In the genomic region with DNA sequence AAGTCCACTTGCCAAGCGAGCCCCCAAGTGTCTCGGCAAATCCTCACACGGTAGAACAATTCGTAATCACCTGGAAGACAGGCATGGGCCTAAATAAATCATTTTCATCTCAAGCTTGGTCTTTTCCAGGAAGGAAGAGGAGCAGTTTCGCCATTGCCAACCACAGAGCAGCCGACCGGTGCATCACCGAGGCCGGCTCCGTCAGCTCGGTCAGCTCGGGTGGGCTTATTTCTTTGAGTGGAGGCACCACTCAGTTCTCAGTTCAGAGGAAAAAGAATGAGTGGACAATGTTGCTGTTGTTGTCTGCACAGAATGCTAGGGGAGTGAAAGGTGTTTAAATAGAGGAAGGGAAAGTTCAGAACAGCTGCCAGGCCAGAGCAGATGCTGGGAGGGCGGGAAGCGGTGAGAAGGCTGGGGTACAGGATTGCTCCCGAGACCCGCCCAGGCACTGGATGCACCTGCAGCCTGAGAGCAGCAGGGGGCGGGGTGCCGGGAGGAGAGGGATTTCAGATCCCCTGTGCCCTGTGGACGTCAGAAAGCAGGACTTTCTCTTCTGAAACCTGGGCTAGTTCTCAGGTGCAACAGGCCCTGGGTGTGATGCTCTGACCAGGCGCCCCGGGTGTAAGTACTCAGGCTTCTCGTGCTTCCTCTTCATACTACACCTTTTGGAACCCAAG, we compare ENCODE assay signal across 15 cellular contexts. TPM values are rescaled to one million over a fixed set of nuclear protein-coding genes. Genes with fewer than 3 reads are reported as not detected.
DNase-seq lines count a peak whose midpoint lies in the region; ATAC-seq, FAIRE-seq and TF ChIP-seq lines count a peak whose summit lies in the region.
"Had no signal": no experiment of that assay in that cellular context is flagged by ENCODE, and none has a peak within 500 bp of the region (broad histone marks: within the 10 kb centered on the region; RNA-seq: fewer than 3 reads in every experiment).

No MANE protein-coding gene starts in this region.

- H3K27me3 Mint-ChIP-seq in Caco-2 (ENCODE audit: insufficient read depth, unreplicated experiment) (peaks cover 3% of the 10 kb centered on the region), astrocyte (ENCODE audit: low read depth, unreplicated experiment) (peaks cover 1% of the 10 kb centered on the region)
- peaks cover 9% of the 10 kb centered on the region for H3K27me3 Mint-ChIP-seq in stimulated activated memory B cell treated with anti-CD40 and anti-IgM and Interleukin-4, amounts not matched to agents 10 μg/mL and 1 μg/mL and 100 μg/mL, for 72 hours

- H3K9me3 ChIP-seq in Caco-2 = peaks cover 5% of the 10 kb centered on the region; the same call in 1 of the 2 replicates
- no peaks in the 10 kb centered on the region for H3K9me3 ChIP-seq in astrocyte (ENCODE audit: insufficient read depth, low read depth, low read length)
- H3K9me3 ChIP-seq: left lung, Peyer's patch had no signal

- no peak overlapping the region for H3K27ac Mint-ChIP-seq in Caco-2 (ENCODE audit: unreplicated experiment)
- peak overlapping the region; percentile 29 for H3K27ac Mint-ChIP-seq in astrocyte (ENCODE audit: unreplicated experiment)
- H3K27ac Mint-ChIP-seq in stimulated activated memory B cell treated with anti-CD40 and anti-IgM and Interleukin-4, amounts not matched to agents 10 μg/mL and 1 μg/mL and 100 μg/mL, for 72 hours = no peak overlapping the region
- H3K27ac Mint-ChIP-seq: dendritic cell treated with granulocyte-macrophage colony-stimulating factor and Interleukin-4, amounts not matched to agents 40 ng/mL and 50 ng/mL, for 4 days had no signal

- H3K9me3 Mint-ChIP-seq in Caco-2 (ENCODE audit: unreplicated experiment) (peaks cover 9% of the 10 kb centered on the region), astrocyte (ENCODE audit: unreplicated experiment) (peaks cover 10% of the 10 kb centered on the region)
- H3K9me3 Mint-ChIP-seq in stimulated activated memory B cell treated with anti-CD40 and anti-IgM and Interleukin-4, amounts not matched to agents 10 μg/mL and 1 μg/mL and 100 μg/mL, for 72 hours = peaks cover 4% of the 10 kb centered on the region

- H3K4me1 ChIP-seq in Caco-2 (no peaks in the 10 kb centered on the region), astrocyte (ENCODE audit: insufficient read depth, low read length) (no peaks in the 10 kb centered on the region)
- H3K4me1 ChIP-seq: left lung, Peyer's patch had no signal

- H3K4me1 Mint-ChIP-seq in Caco-2 (ENCODE audit: low read depth, unreplicated experiment) = no peaks in the 10 kb centered on the region
- peaks cover 1% of the 10 kb centered on the region for H3K4me1 Mint-ChIP-seq in astrocyte (ENCODE audit: low read depth, unreplicated experiment)
- no peaks in the 10 kb centered on the region for H3K4me1 Mint-ChIP-seq in stimulated activated memory B cell treated with anti-CD40 and anti-IgM and Interleukin-4, amounts not matched to agents 10 μg/mL and 1 μg/mL and 100 μg/mL, for 72 hours

- H4K20me1 ChIP-seq in astrocyte (ENCODE audit: insufficient read depth, low read length) = no peaks in the 10 kb centered on the region

- CTCF ChIA-PET in Caco-2 (lab: Charles Lee) = no interaction called here

- no peak overlapping the region for H2AFZ ChIP-seq in astrocyte (ENCODE audit: low read depth, low read length)

- POLR2A ChIA-PET in Caco-2 (lab: Charles Lee) = no interaction called here

- H3K36me3 Mint-ChIP-seq in Caco-2 (ENCODE audit: insufficient read depth, unreplicated experiment) = no peaks in the 10 kb centered on the region
- H3K36me3 Mint-ChIP-seq in astrocyte (ENCODE audit: low read depth, unreplicated experiment) = no peaks in the 10 kb centered on the region
- no peaks in the 10 kb centered on the region for H3K36me3 Mint-ChIP-seq in stimulated activated memory B cell treated with anti-CD40 and anti-IgM and Interleukin-4, amounts not matched to agents 10 μg/mL and 1 μg/mL and 100 μg/mL, for 72 hours

- H3K9ac ChIP-seq in astrocyte (ENCODE audit: low read length) = no peak overlapping the region

- H3K4me3 Mint-ChIP-seq in Caco-2 (ENCODE audit: unreplicated experiment) (no peak overlapping the region), astrocyte (ENCODE audit: unreplicated experiment) (no peak overlapping the region)
- no peak overlapping the region for H3K4me3 Mint-ChIP-seq in stimulated activated memory B cell treated with anti-CD40 and anti-IgM and Interleukin-4, amounts not matched to agents 10 μg/mL and 1 μg/mL and 100 μg/mL, for 72 hours
- H3K4me3 Mint-ChIP-seq: activated CD8-positive, alpha-beta memory T cell treated with anti-CD3 and anti-CD28 coated beads, Interleukin-2, amount 10 ng/mL, durations not matched to agents 7 days and 5 days; dendritic cell treated with granulocyte-macrophage colony-stimulating factor and Interleukin-4, amounts not matched to agents 40 ng/mL and 50 ng/mL, for 4 days had no signal

- H3K79me2 ChIP-seq in astrocyte (ENCODE audit: insufficient read depth, low read length) = no peaks in the 10 kb centered on the region

- ATAC-seq in stimulated activated memory B cell treated with anti-CD40 and anti-IgM and Interleukin-4, amounts not matched to agents 10 μg/mL and 1 μg/mL and 100 μg/mL, for 72 hours = no peak
- ATAC-seq: activated CD8-positive, alpha-beta memory T cell treated with anti-CD3 and anti-CD28 coated beads, Interleukin-2, amount 10 ng/mL, durations not matched to agents 7 days and 5 days; left lung had no signal

- TF ChIP-seq CTCF in Caco-2 (IDR thresholded peaks at IDR 0.05; ENCODE audit: insufficient read depth in 1 of 2, low read depth in 1 of 2, low read length in 1 of 2, severe bottlenecking in 1 of 2, unreplicated experiment in 1 of 2) = peak; percentile 21 to 33
- no peak for TF ChIP-seq CTCF in astrocyte (IDR thresholded peaks at IDR 0.05; ENCODE audit: insufficient read depth, low read depth, low read length)
- TF ChIP-seq CTCF in kidney epithelial cell (IDR thresholded peaks at IDR 0.05; ENCODE audit: insufficient read depth, low read length, poor library complexity, severe bottlenecking) = peak; percentile 31

- intact Hi-C loops in Caco-2 (cut with micrococcal nuclease; ENCODE audit: unreplicated experiment) = no loop called here

- no peaks in the 10 kb centered on the region for H3K27me3 ChIP-seq in Caco-2 (replicated peaks; ENCODE audit: control insufficient read depth, insufficient read depth, low read length)
- no peaks in the 10 kb centered on the region for H3K27me3 ChIP-seq in astrocyte (ENCODE audit: insufficient read depth, low read length)
- no peaks in the 10 kb centered on the region for H3K27me3 ChIP-seq in kidney epithelial cell (ENCODE audit: control insufficient read depth, insufficient read depth, low read length)
- H3K27me3 ChIP-seq: left lung, Peyer's patch had no signal

- BruUV-seq in Caco-2 (replicated peaks; lab: Mats Ljungman, UMichigan) = no TSS peak

- DNase-seq in Caco-2 (no peak), HuH-7 (ENCODE audit: low spot score) (peak; percentile 74), astrocyte (ENCODE audit: low read depth) (no peak), kidney epithelial cell (ENCODE audit: low read depth) (no peak), Kasumi-1 (lab: John Stamatoyannopoulos, UW) (no peak), NCI-H446 (lab: John Stamatoyannopoulos, UW) (no peak)
- DNase-seq in stimulated activated CD4-positive, alpha-beta T cell treated with anti-CD3 and anti-CD28 coated beads, Interleukin-15, amount 100 ng/mL, for 24 hours = no peak
- DNase-seq: activated CD8-positive, alpha-beta memory T cell treated with anti-CD3 and anti-CD28 coated beads, Interleukin-2, amount 10 ng/mL, durations not matched to agents 7 days and 5 days; activated naive CD8-positive, alpha-beta T cell treated with anti-CD3 and anti-CD28 coated beads, Interleukin-2, amount 10 ng/mL, durations not matched to agents 7 days and 5 days; left lung; NCI-H1694; Peyer's patch had no signal

- no peak overlapping the region for H3K4me2 ChIP-seq in astrocyte (ENCODE audit: low read length)

- no peak for FAIRE-seq in astrocyte (lab: Jason Lieb, UNC)

- H3K36me3 ChIP-seq in Caco-2 (ENCODE audit: control insufficient read depth, insufficient read depth, low read length) = no peaks in the 10 kb centered on the region
- no peaks in the 10 kb centered on the region for H3K36me3 ChIP-seq in astrocyte (ENCODE audit: insufficient read depth, low read length)
- H3K36me3 ChIP-seq in kidney epithelial cell (ENCODE audit: control insufficient read depth, insufficient read depth, low read length) = no peaks in the 10 kb centered on the region
- H3K36me3 ChIP-seq: left lung, Peyer's patch had no signal

- no peak overlapping the region for H3K4me3 ChIP-seq in Caco-2 (ENCODE audit: low read depth, low read length)
- H3K4me3 ChIP-seq in astrocyte (ENCODE audit: insufficient read depth, low read depth, low read length) = no peak overlapping the region
- no peak overlapping the region for H3K4me3 ChIP-seq in kidney epithelial cell (ENCODE audit: low read depth, low read length)
- H3K4me3 ChIP-seq: left lung, Peyer's patch had no signal

- H3K27ac ChIP-seq in astrocyte (ENCODE audit: low read depth, low read length) = no peak overlapping the region
- H3K27ac ChIP-seq: left lung, Peyer's patch had no signal

RNA-seq across cellular contexts. Expression of gene IGFBP3, which starts 17.7 kb away (rescaled TPM):
- total RNA-seq in Caco-2 (2022) = 0.79 and 3.3 TPM in 2 replicates
- 1,092 and 1,283 TPM in 2 replicates for total RNA-seq in astrocyte
- 152 and 162 TPM in 2 replicates for total RNA-seq in kidney epithelial cell
- total RNA-seq: HT1080 had no signal

RNA-seq across cellular contexts. Expression of gene IGFBP1, which starts 50.5 kb away (rescaled TPM):
- 0.23 TPM in 1 of 2 replicates, not detected in the other for total RNA-seq in Caco-2 (2022)
- not detected in 2 replicates for total RNA-seq in astrocyte
- 8.1 and 13.5 TPM in 2 replicates for total RNA-seq in kidney epithelial cell
- total RNA-seq: activated CD8-positive, alpha-beta memory T cell treated with anti-CD3 and anti-CD28 coated beads, Interleukin-2, amount 10 ng/mL, durations not matched to agents 7 days and 5 days; activated naive CD8-positive, alpha-beta T cell treated with anti-CD3 and anti-CD28 coated beads, Interleukin-2, amount 10 ng/mL, durations not matched to agents 7 days and 5 days; left lung; Peyer's patch had no signal

Comparison
In these comparisons a context has a peak if more than half of its experiments do, and no peak if none do; other contexts are left out.
1. RNA of gene IGFBP3, which starts 17.7 kb away (total RNA-seq): 1,092 to 1,283 TPM in astrocyte and 152 to 162 TPM in kidney epithelial cell; 0.79 to 3.3 TPM in Caco-2; every median in the first group is over 10 times any median in the second.